ENCODE assay signal across 17 cellular contexts in the genomic region with DNA sequence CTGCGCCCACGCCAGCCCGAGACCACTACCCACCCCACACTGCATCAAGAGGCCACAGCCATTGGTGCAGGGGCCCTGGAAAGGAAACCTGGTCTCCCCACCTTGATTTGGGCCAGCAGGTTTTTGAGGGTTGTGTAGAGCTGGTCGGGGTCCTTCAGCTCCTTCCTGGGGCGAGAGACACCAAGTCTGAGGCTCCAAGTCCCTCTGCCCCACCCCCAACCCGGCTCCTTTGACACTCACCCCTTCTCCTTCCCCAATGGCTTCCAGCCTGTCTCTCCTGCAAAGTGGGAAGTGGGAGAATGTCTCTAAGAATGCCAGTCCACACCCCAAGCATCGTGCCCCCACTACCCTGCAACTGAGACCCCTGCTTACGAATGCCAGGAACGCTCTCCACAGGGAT. TPM values are rescaled to one million over a fixed set of nuclear protein-coding genes. Genes with fewer than 3 reads are reported as not detected.
DNase-seq lines count a peak whose midpoint lies in the region; ATAC-seq, FAIRE-seq and TF ChIP-seq lines count a peak whose summit lies in the region.
"Had no signal": no experiment of that assay in that cellular context is flagged by ENCODE, and none has a peak within 500 bp of the region (broad histone marks: within the 10 kb centered on the region; RNA-seq: fewer than 3 reads in every experiment).

No MANE protein-coding gene starts in this region.

- no peak overlapping the region for H3K4me2 ChIP-seq in HepG2 (ENCODE audit: low read depth, low read length)

- H3K27me3 ChIP-seq in HepG2 (ENCODE audit: control insufficient read depth in 1 of 2, insufficient read depth in 2 of 2, low read length in 2 of 2) = no peaks in the 10 kb centered on the region
- no peaks in the 10 kb centered on the region for H3K27me3 ChIP-seq in right lobe of liver

- no peak for TF ChIP-seq POLR2A in HepG2 (IDR thresholded peaks at IDR 0.05; ENCODE audit: insufficient read depth in 1 of 2, low read depth in 2 of 2, low read length in 2 of 2)
- TF ChIP-seq POLR2A in right lobe of liver (IDR thresholded peaks at IDR 0.05) = no peak

- no peak overlapping the region for H3K9ac ChIP-seq in HepG2 (ENCODE audit: insufficient read depth, low read depth, low read length)

- H3K4me1 ChIP-seq in HepG2 (ENCODE audit: insufficient read depth, low read length) (peaks cover 32% of the 10 kb centered on the region), right lobe of liver (peaks cover 0 to 35% (median 12%) of the 10 kb centered on the region in 4 donors)

- peak overlapping the region; percentile 94 for H3K27ac Mint-ChIP-seq in activated B cell treated with CpG ODN at 0.5 μM for 24 hours
- H3K27ac Mint-ChIP-seq in dendritic cell treated with granulocyte-macrophage colony-stimulating factor and Interleukin-4, amounts not matched to agents 40 ng/mL and 50 ng/mL, for 4 days = peak overlapping the region; percentile 36
- peak overlapping the region; percentile 90 for H3K27ac Mint-ChIP-seq in stimulated activated memory B cell treated with anti-CD40 and anti-IgM and Interleukin-4, amounts not matched to agents 10 μg/mL and 1 μg/mL and 100 μg/mL, for 72 hours

- POLR2A ChIA-PET in HepG2 (lab: Yijun Ruan, JAX) = interaction anchor here (2.0 kb wide), 1 partner anchor 148 kb away, joined by 12 read pairs; a partner anchor contains a TSS
- POLR2A ChIA-PET in activated B cell treated with CpG ODN at 0.5 μM for 24 hours (lab: Charles Lee) = interaction anchor here (0.6 to 6.7 kb wide), 5 partner anchors 90 to 163 kb away, joined by 4 to 46 read pairs (median 13); a partner anchor contains a TSS

- DNase-seq in HepG2 (ENCODE audit: low spot score) (no peak), right lobe of liver (no peak), activated B cell treated with CpG ODN at 0.5 μM for 24 hours (no peak), NCI-H1436 treated with DMSO at 0.1 percent for 48 hours (lab: John Stamatoyannopoulos, UW) (no peak), NCI-H1092 (lab: John Stamatoyannopoulos, UW) (no peak)
- DNase-seq: NCI-H1048; NCI-H1694; NCI-H69; NK-92 treated with Interleukin-12 subunit alpha and Interleukin-12 subunit beta, amount 100 ng/mL, for 24 hours; OCI-M1 had no signal

- no TSS peak for BruUV-seq in HepG2 (replicated peaks; lab: Mats Ljungman, UMichigan)

- TF ChIP-seq RAD21 in HepG2 (CRISPR knock-in tag; IDR thresholded peaks at IDR 0.05) = no peak

- H3K79me2 ChIP-seq in HepG2 (ENCODE audit: insufficient read depth, low read length) = no peaks in the 10 kb centered on the region

- in situ Hi-C loops in HepG2 (cut with HindIII; ENCODE audit: extremely low pct_ligation_motif_present, low pct_unique_long_range_greater_than_20kb) = loop anchor here (5.0 kb wide), 2 partner anchors 87 to 152 kb away; no protein-coding TSS in a partner anchor

- ATAC-seq in HepG2 = no peak
- no peak for ATAC-seq in right lobe of liver
- ATAC-seq in activated B cell treated with CpG ODN at 0.5 μM for 24 hours (ENCODE audit: low read depth) = no peak
- ATAC-seq in stimulated activated memory B cell treated with anti-CD40 and anti-IgM and Interleukin-4, amounts not matched to agents 10 μg/mL and 1 μg/mL and 100 μg/mL, for 72 hours = no peak
- ATAC-seq in activated CD4-positive, CD25-positive, alpha-beta regulatory T cell treated with anti-CD3 and anti-CD28 coated beads, Interleukin-2, amount 50 U/mL, for 24 hours = no peak
- ATAC-seq: HCT116 had no signal

- 100% methylated on average over 6 of the region's 9 CpGs for WGBS in HepG2 (ENCODE audit: low lambda C conversion rate)
- 67% methylated on average over 1 of the region's 9 CpGs for WGBS in right lobe of liver (ENCODE audit: insufficient coverage, low coverage, low lambda C conversion rate, missing lambda C conversion rate)

- H3K4me3 ChIP-seq in HepG2 (replicated peaks in 1 of 3; ENCODE audit: insufficient read depth in 1 of 3, low read depth in 2 of 3, low read length in 3 of 3) = no peak overlapping the region
- H3K4me3 ChIP-seq in right lobe of liver = no peak overlapping the region

- H3K4me1 Mint-ChIP-seq in activated B cell treated with CpG ODN at 0.5 μM for 24 hours = peaks cover 57% of the 10 kb centered on the region
- H3K4me1 Mint-ChIP-seq in dendritic cell treated with granulocyte-macrophage colony-stimulating factor and Interleukin-4, amounts not matched to agents 40 ng/mL and 50 ng/mL, for 4 days (ENCODE audit: low read depth) = peaks cover 61% of the 10 kb centered on the region
- H3K4me1 Mint-ChIP-seq in stimulated activated memory B cell treated with anti-CD40 and anti-IgM and Interleukin-4, amounts not matched to agents 10 μg/mL and 1 μg/mL and 100 μg/mL, for 72 hours = peaks cover 85% of the 10 kb centered on the region

- H3K9me3 ChIP-seq in HepG2 (ENCODE audit: low read length) = no peaks in the 10 kb centered on the region
- H3K9me3 ChIP-seq in right lobe of liver = no peaks in the 10 kb centered on the region

- H3K9me3 Mint-ChIP-seq in activated B cell treated with CpG ODN at 0.5 μM for 24 hours = no peaks in the 10 kb centered on the region
- H3K9me3 Mint-ChIP-seq in dendritic cell treated with granulocyte-macrophage colony-stimulating factor and Interleukin-4, amounts not matched to agents 40 ng/mL and 50 ng/mL, for 4 days = no peaks in the 10 kb centered on the region
- no peaks in the 10 kb centered on the region for H3K9me3 Mint-ChIP-seq in stimulated activated memory B cell treated with anti-CD40 and anti-IgM and Interleukin-4, amounts not matched to agents 10 μg/mL and 1 μg/mL and 100 μg/mL, for 72 hours

- no peak for TF ChIP-seq CTCF in HepG2 (CRISPR knock-in tag; IDR thresholded peaks at IDR 0.05)
- no peak for TF ChIP-seq CTCF in right lobe of liver (IDR thresholded peaks at IDR 0.05)
- TF ChIP-seq CTCF in activated B cell treated with CpG ODN at 0.5 μM for 24 hours (IDR thresholded peaks at IDR 0.05) = no peak

- H3K36me3 Mint-ChIP-seq in activated B cell treated with CpG ODN at 0.5 μM for 24 hours (ENCODE audit: low read depth) = peaks cover 38% of the 10 kb centered on the region
- H3K36me3 Mint-ChIP-seq in dendritic cell treated with granulocyte-macrophage colony-stimulating factor and Interleukin-4, amounts not matched to agents 40 ng/mL and 50 ng/mL, for 4 days (ENCODE audit: low read depth) = peaks cover 78% of the 10 kb centered on the region
- peaks cover 33% of the 10 kb centered on the region for H3K36me3 Mint-ChIP-seq in stimulated activated memory B cell treated with anti-CD40 and anti-IgM and Interleukin-4, amounts not matched to agents 10 μg/mL and 1 μg/mL and 100 μg/mL, for 72 hours

- H3K27me3 Mint-ChIP-seq in activated B cell treated with CpG ODN at 0.5 μM for 24 hours = no peaks in the 10 kb centered on the region
- H3K27me3 Mint-ChIP-seq in dendritic cell treated with granulocyte-macrophage colony-stimulating factor and Interleukin-4, amounts not matched to agents 40 ng/mL and 50 ng/mL, for 4 days = no peaks in the 10 kb centered on the region
- no peaks in the 10 kb centered on the region for H3K27me3 Mint-ChIP-seq in stimulated activated memory B cell treated with anti-CD40 and anti-IgM and Interleukin-4, amounts not matched to agents 10 μg/mL and 1 μg/mL and 100 μg/mL, for 72 hours

- intact Hi-C loops in HepG2 (cut with micrococcal nuclease; ENCODE audit: unreplicated experiment) = no loop called here
- intact Hi-C loops in right lobe of liver (cut with DNase I) = loop anchor here in 1 of 2 donors (5.0 kb wide), 1 partner anchor 152 kb away; no protein-coding TSS in a partner anchor
- intact Hi-C loops in activated B cell treated with CpG ODN at 0.5 μM for 24 hours (cut with micrococcal nuclease) = no loop called here
- intact Hi-C loops in dendritic cell treated with granulocyte-macrophage colony-stimulating factor and Interleukin-4, amounts not matched to agents 40 ng/mL and 50 ng/mL, for 4 days (cut with micrococcal nuclease) = no loop called here

- H3K36me3 ChIP-seq in HepG2 (replicated peaks in 1 of 2; ENCODE audit: control insufficient read depth in 1 of 2, insufficient read depth in 2 of 2, low read length in 2 of 2) (peaks cover 7 to 32% of the 10 kb centered on the region in 2 experiments), right lobe of liver (peaks cover 0 to 12% (median 2%) of the 10 kb centered on the region in 4 donors)

- no peak overlapping the region for H2AFZ ChIP-seq in HepG2 (ENCODE audit: low read length)

- CTCF ChIA-PET in HepG2 (lab: Yijun Ruan, JAX; ENCODE audit: low intra/inter-chr PET ratio, low total read pairs) (interaction anchor here (4.0 kb wide), 1 partner anchor 47 kb away, joined by 76 read pairs; no protein-coding TSS in a partner anchor), activated B cell treated with CpG ODN at 0.5 μM for 24 hours (lab: Charles Lee) (interaction anchor here (0.8 to 10.2 kb wide), 4 partner anchors 13 to 151 kb away, joined by 3 to 110 read pairs (median 40); a partner anchor contains a TSS)

- H3K27ac ChIP-seq in HepG2 (ENCODE audit: extremely low read length, insufficient read depth, low read length) = no peak overlapping the region
- no peak overlapping the region for H3K27ac ChIP-seq in right lobe of liver

- TF ChIP-seq EP300 in HepG2 (IDR thresholded peaks at IDR 0.05; ENCODE audit: low read depth in 2 of 2, low read length in 2 of 2) (no peak), HepG2 (CRISPR knock-in tag; IDR thresholded peaks at IDR 0.05; ENCODE audit: borderline replicate concordance) (no peak)

- H4K20me1 ChIP-seq in HepG2 (ENCODE audit: insufficient read depth, low read length) = no peaks in the 10 kb centered on the region

- FAIRE-seq in HepG2 (lab: Jason Lieb, UNC) = no peak

- no peak overlapping the region for H3K4me3 Mint-ChIP-seq in activated B cell treated with CpG ODN at 0.5 μM for 24 hours
- no peak overlapping the region for H3K4me3 Mint-ChIP-seq in dendritic cell treated with granulocyte-macrophage colony-stimulating factor and Interleukin-4, amounts not matched to agents 40 ng/mL and 50 ng/mL, for 4 days
- no peak overlapping the region for H3K4me3 Mint-ChIP-seq in stimulated activated memory B cell treated with anti-CD40 and anti-IgM and Interleukin-4, amounts not matched to agents 10 μg/mL and 1 μg/mL and 100 μg/mL, for 72 hours

RNA-seq across cellular contexts. Expression of a gene that starts 1.6 kb away (rescaled TPM):
- 3.9 and 6.7 TPM in 2 replicates for total RNA-seq in HepG2 (2016; rRNA removed; fragmentation: Illumina TruSeq; extraction: Trizol)
- 1.6 TPM in 2 replicates for total RNA-seq in HepG2 (2016; cell fraction: cytosol; rRNA removed; fragmentation: Illumina TruSeq; extraction: Trizol; ENCODE audit: low read depth)
- total RNA-seq in HepG2 (2016; cell fraction: insoluble cytoplasmic fraction; rRNA removed; fragmentation: Illumina TruSeq; extraction: Trizol) = 4.7 and 7.5 TPM in 2 replicates
- 2.1 and 3.5 TPM in 2 replicates for total RNA-seq in HepG2 (2016; cell fraction: membrane; rRNA removed; fragmentation: Illumina TruSeq; extraction: Trizol)
- 6.4 and 10.0 TPM in 2 replicates for total RNA-seq in HepG2 (2016; cell fraction: nucleus; rRNA removed; fragmentation: Illumina TruSeq; extraction: Trizol)
- 7.8 and 13.5 TPM in 2 replicates for polyA plus RNA-seq in HepG2 (2011; rRNA removed)
- 5.7 TPM in 2 replicates for polyA plus RNA-seq in HepG2 (2011; cell fraction: cytosol; rRNA removed)
- 29.5 and 34.5 TPM in 2 replicates for polyA plus RNA-seq in HepG2 (2011; cell fraction: nucleus; rRNA removed)
- 4.3 and 5.5 TPM in 2 replicates for polyA plus RNA-seq in HepG2 (2012)
- 0.87 and 1.1 TPM in 2 replicates for polyA plus RNA-seq in HepG2 (2016; cell fraction: cytosol; fragmentation: Illumina TruSeq; extraction: Trizol; ENCODE audit: low read depth)
- 3.0 and 5.2 TPM in 2 replicates for polyA plus RNA-seq in HepG2 (2016; cell fraction: insoluble cytoplasmic fraction; fragmentation: Illumina TruSeq; extraction: Trizol; ENCODE audit: low read depth)
- polyA plus RNA-seq in HepG2 (2016; cell fraction: membrane; fragmentation: Illumina TruSeq; extraction: Trizol; ENCODE audit: low read depth) = 1.7 and 1.9 TPM in 2 replicates
- polyA plus RNA-seq in HepG2 (2016; cell fraction: nucleus; fragmentation: Illumina TruSeq; extraction: Trizol; ENCODE audit: insufficient read depth, low read depth) = 16.3 and 17.6 TPM in 2 replicates
- polyA minus RNA-seq in HepG2 (2011; rRNA and poly(A)+ RNA removed; ENCODE audit: low replicate concordance) = 0.58 and 15.8 TPM in 2 replicates
- 1.7 and 2.0 TPM in 2 replicates for polyA minus RNA-seq in HepG2 (2011; cell fraction: cytosol; rRNA and poly(A)+ RNA removed)
- 6.4 and 9.6 TPM in 2 replicates for polyA minus RNA-seq in HepG2 (2011; cell fraction: nucleus; rRNA and poly(A)+ RNA removed)
- total RNA-seq in right lobe of liver = 10 to 100 TPM in 4 of 6 experiments, 1 to 10 TPM in 2; 9.0 to 27.9 (median 19.6) TPM
- total RNA-seq in activated B cell treated with CpG ODN at 0.5 μM for 24 hours = 21.9 and 22.4 TPM in 2 replicates

RNA-seq across cellular contexts. Expression of a gene that starts 7.0 kb away (rescaled TPM):
- total RNA-seq in HepG2 (2016; rRNA removed; fragmentation: Illumina TruSeq; extraction: Trizol) = 20.2 and 29.1 TPM in 2 replicates
- 4.7 and 4.9 TPM in 2 replicates for total RNA-seq in HepG2 (2016; cell fraction: cytosol; rRNA removed; fragmentation: Illumina TruSeq; extraction: Trizol; ENCODE audit: low read depth)
- total RNA-seq in HepG2 (2016; cell fraction: insoluble cytoplasmic fraction; rRNA removed; fragmentation: Illumina TruSeq; extraction: Trizol) = 16.6 and 30.9 TPM in 2 replicates
- total RNA-seq in HepG2 (2016; cell fraction: membrane; rRNA removed; fragmentation: Illumina TruSeq; extraction: Trizol) = 7.0 and 9.1 TPM in 2 replicates
- 51.9 and 59.6 TPM in 2 replicates for total RNA-seq in HepG2 (2016; cell fraction: nucleus; rRNA removed; fragmentation: Illumina TruSeq; extraction: Trizol)
- 90.4 and 126 TPM in 2 replicates for polyA plus RNA-seq in HepG2 (2011; rRNA removed)
- polyA plus RNA-seq in HepG2 (2011; cell fraction: cytosol; rRNA removed) = 13.5 and 18.5 TPM in 2 replicates
- polyA plus RNA-seq in HepG2 (2011; cell fraction: nucleus; rRNA removed) = 978 and 1,153 TPM in 2 replicates
- polyA plus RNA-seq in HepG2 (2012) = 38.7 and 62.0 TPM in 2 replicates
- polyA plus RNA-seq in HepG2 (2016; cell fraction: cytosol; fragmentation: Illumina TruSeq; extraction: Trizol; ENCODE audit: low read depth) = 3.5 and 4.1 TPM in 2 replicates
- polyA plus RNA-seq in HepG2 (2016; cell fraction: insoluble cytoplasmic fraction; fragmentation: Illumina TruSeq; extraction: Trizol; ENCODE audit: low read depth) = 24.7 and 33.4 TPM in 2 replicates
- polyA plus RNA-seq in HepG2 (2016; cell fraction: membrane; fragmentation: Illumina TruSeq; extraction: Trizol; ENCODE audit: low read depth) = 7.9 and 9.2 TPM in 2 replicates
- polyA plus RNA-seq in HepG2 (2016; cell fraction: nucleus; fragmentation: Illumina TruSeq; extraction: Trizol; ENCODE audit: insufficient read depth, low read depth) = 347 and 353 TPM in 2 replicates
- 33.5 and 71.7 TPM in 2 replicates for polyA minus RNA-seq in HepG2 (2011; rRNA and poly(A)+ RNA removed; ENCODE audit: low replicate concordance)
- 7.8 and 9.6 TPM in 2 replicates for polyA minus RNA-seq in HepG2 (2011; cell fraction: cytosol; rRNA and poly(A)+ RNA removed)
- polyA minus RNA-seq in HepG2 (2011; cell fraction: nucleus; rRNA and poly(A)+ RNA removed) = 54.6 and 61.9 TPM in 2 replicates
- total RNA-seq in right lobe of liver = 10 to 100 TPM; 14.3 to 36.4 (median 21.3) TPM
- 33.4 and 40.1 TPM in 2 replicates for total RNA-seq in activated B cell treated with CpG ODN at 0.5 μM for 24 hours

RNA-seq across cellular contexts. Expression of a gene that starts 8.5 kb away (rescaled TPM):
- 0.13 and 0.24 TPM in 2 replicates for total RNA-seq in HepG2 (2016; rRNA removed; fragmentation: Illumina TruSeq; extraction: Trizol)
- not detected in 2 replicates for total RNA-seq in HepG2 (2016; cell fraction: cytosol; rRNA removed; fragmentation: Illumina TruSeq; extraction: Trizol; ENCODE audit: low read depth)
- total RNA-seq in HepG2 (2016; cell fraction: insoluble cytoplasmic fraction; rRNA removed; fragmentation: Illumina TruSeq; extraction: Trizol) = 0.09 and 0.24 TPM in 2 replicates
- total RNA-seq in HepG2 (2016; cell fraction: membrane; rRNA removed; fragmentation: Illumina TruSeq; extraction: Trizol) = 0.14 and 0.19 TPM in 2 replicates
- 0.25 TPM in 1 of 2 replicates, not detected in the other for total RNA-seq in HepG2 (2016; cell fraction: nucleus; rRNA removed; fragmentation: Illumina TruSeq; extraction: Trizol)
- 0.05 and 0.31 TPM in 2 replicates for polyA plus RNA-seq in HepG2 (2011; rRNA removed)
- polyA plus RNA-seq in HepG2 (2011; cell fraction: cytosol; rRNA removed) = 0.07 and 0.10 TPM in 2 replicates
- polyA plus RNA-seq in HepG2 (2011; cell fraction: nucleus; rRNA removed) = 0.66 and 1.2 TPM in 2 replicates
- 0.28 and 0.44 TPM in 2 replicates for polyA plus RNA-seq in HepG2 (2012)
- not detected in 2 replicates for polyA plus RNA-seq in HepG2 (2016; cell fraction: cytosol; fragmentation: Illumina TruSeq; extraction: Trizol; ENCODE audit: low read depth)
- polyA plus RNA-seq in HepG2 (2016; cell fraction: insoluble cytoplasmic fraction; fragmentation: Illumina TruSeq; extraction: Trizol; ENCODE audit: low read depth) = not detected in 2 replicates
- polyA plus RNA-seq in HepG2 (2016; cell fraction: membrane; fragmentation: Illumina TruSeq; extraction: Trizol; ENCODE audit: low read depth) = 0.09 and 0.14 TPM in 2 replicates
- polyA plus RNA-seq in HepG2 (2016; cell fraction: nucleus; fragmentation: Illumina TruSeq; extraction: Trizol; ENCODE audit: insufficient read depth, low read depth) = 0.55 and 0.56 TPM in 2 replicates
- 0.22 TPM in 1 of 2 replicates, not detected in the other for polyA minus RNA-seq in HepG2 (2011; rRNA and poly(A)+ RNA removed; ENCODE audit: low replicate concordance)
- polyA minus RNA-seq in HepG2 (2011; cell fraction: cytosol; rRNA and poly(A)+ RNA removed) = not detected in 2 replicates
- not detected in 2 replicates for polyA minus RNA-seq in HepG2 (2011; cell fraction: nucleus; rRNA and poly(A)+ RNA removed)
- 1 to 10 TPM in 2 of 6 experiments, under 1 TPM in 4; 0.38 to 1.6 (median 0.85) TPM for total RNA-seq in right lobe of liver
- total RNA-seq in activated B cell treated with CpG ODN at 0.5 μM for 24 hours = not detected in 2 replicates
- total RNA-seq: SK-MEL-5 had no signal
- polyA plus RNA-seq: AG04450, BJ had no signal

RNA-seq across cellular contexts. Expression of a gene that starts 15.8 kb away (rescaled TPM):
- total RNA-seq in HepG2 (2016; rRNA removed; fragmentation: Illumina TruSeq; extraction: Trizol) (2.3 TPM in 2 replicates), right lobe of liver (1 to 10 TPM in 1 of 6 experiments, under 1 TPM in 2, not detected in 3; 0.11 to 1.2 (median 0.11) TPM), activated B cell treated with CpG ODN at 0.5 μM for 24 hours (16.7 and 17.0 TPM in 2 replicates)
- total RNA-seq in HepG2 (2016; cell fraction: cytosol; rRNA removed; fragmentation: Illumina TruSeq; extraction: Trizol; ENCODE audit: low read depth) = 0.40 and 0.71 TPM in 2 replicates
- total RNA-seq in HepG2 (2016; cell fraction: insoluble cytoplasmic fraction; rRNA removed; fragmentation: Illumina TruSeq; extraction: Trizol) = 1.8 and 2.2 TPM in 2 replicates
- 1.9 and 2.0 TPM in 2 replicates for total RNA-seq in HepG2 (2016; cell fraction: membrane; rRNA removed; fragmentation: Illumina TruSeq; extraction: Trizol)
- 0.97 and 1.3 TPM in 2 replicates for total RNA-seq in HepG2 (2016; cell fraction: nucleus; rRNA removed; fragmentation: Illumina TruSeq; extraction: Trizol)
- 5.8 and 6.1 TPM in 2 replicates for polyA plus RNA-seq in HepG2 (2011; rRNA removed)
- 5.6 and 6.2 TPM in 2 replicates for polyA plus RNA-seq in HepG2 (2011; cell fraction: cytosol; rRNA removed)
- polyA plus RNA-seq in HepG2 (2011; cell fraction: nucleus; rRNA removed) = 5.3 and 5.6 TPM in 2 replicates
- 1.7 and 2.5 TPM in 2 replicates for polyA plus RNA-seq in HepG2 (2012)
- 1.2 and 1.3 TPM in 2 replicates for polyA plus RNA-seq in HepG2 (2016; cell fraction: cytosol; fragmentation: Illumina TruSeq; extraction: Trizol; ENCODE audit: low read depth)
- polyA plus RNA-seq in HepG2 (2016; cell fraction: insoluble cytoplasmic fraction; fragmentation: Illumina TruSeq; extraction: Trizol; ENCODE audit: low read depth) = 5.4 TPM in 2 replicates
- polyA plus RNA-seq in HepG2 (2016; cell fraction: membrane; fragmentation: Illumina TruSeq; extraction: Trizol; ENCODE audit: low read depth) = 3.7 and 3.8 TPM in 2 replicates
- 4.1 and 4.5 TPM in 2 replicates for polyA plus RNA-seq in HepG2 (2016; cell fraction: nucleus; fragmentation: Illumina TruSeq; extraction: Trizol; ENCODE audit: insufficient read depth, low read depth)
- 0.35 and 3.6 TPM in 2 replicates for polyA minus RNA-seq in HepG2 (2011; rRNA and poly(A)+ RNA removed; ENCODE audit: low replicate concordance)
- 1.4 and 2.5 TPM in 2 replicates for polyA minus RNA-seq in HepG2 (2011; cell fraction: cytosol; rRNA and poly(A)+ RNA removed)
- polyA minus RNA-seq in HepG2 (2011; cell fraction: nucleus; rRNA and poly(A)+ RNA removed) = 0.52 and 0.99 TPM in 2 replicates
- polyA plus RNA-seq: AG04450, BJ had no signal

RNA-seq across cellular contexts. Expression of a gene that starts 40.7 kb away (rescaled TPM):
- total RNA-seq in HepG2 (2016; rRNA removed; fragmentation: Illumina TruSeq; extraction: Trizol) = 110 and 136 TPM in 2 replicates
- 61.7 and 72.3 TPM in 2 replicates for total RNA-seq in HepG2 (2016; cell fraction: cytosol; rRNA removed; fragmentation: Illumina TruSeq; extraction: Trizol; ENCODE audit: low read depth)
- total RNA-seq in HepG2 (2016; cell fraction: insoluble cytoplasmic fraction; rRNA removed; fragmentation: Illumina TruSeq; extraction: Trizol) = 112 and 128 TPM in 2 replicates
- 97.4 and 130 TPM in 2 replicates for total RNA-seq in HepG2 (2016; cell fraction: membrane; rRNA removed; fragmentation: Illumina TruSeq; extraction: Trizol)
- 58.3 and 58.4 TPM in 2 replicates for total RNA-seq in HepG2 (2016; cell fraction: nucleus; rRNA removed; fragmentation: Illumina TruSeq; extraction: Trizol)
- 123 and 129 TPM in 2 replicates for polyA plus RNA-seq in HepG2 (2011; rRNA removed)
- polyA plus RNA-seq in HepG2 (2011; cell fraction: cytosol; rRNA removed) = 151 and 173 TPM in 2 replicates
- polyA plus RNA-seq in HepG2 (2011; cell fraction: nucleus; rRNA removed) = 63.1 and 63.8 TPM in 2 replicates
- polyA plus RNA-seq in HepG2 (2012) = 88.1 and 94.6 TPM in 2 replicates
- 121 and 161 TPM in 2 replicates for polyA plus RNA-seq in HepG2 (2016; cell fraction: cytosol; fragmentation: Illumina TruSeq; extraction: Trizol; ENCODE audit: low read depth)
- polyA plus RNA-seq in HepG2 (2016; cell fraction: insoluble cytoplasmic fraction; fragmentation: Illumina TruSeq; extraction: Trizol; ENCODE audit: low read depth) = 256 and 287 TPM in 2 replicates
- polyA plus RNA-seq in HepG2 (2016; cell fraction: membrane; fragmentation: Illumina TruSeq; extraction: Trizol; ENCODE audit: low read depth) = 158 and 192 TPM in 2 replicates
- polyA plus RNA-seq in HepG2 (2016; cell fraction: nucleus; fragmentation: Illumina TruSeq; extraction: Trizol; ENCODE audit: insufficient read depth, low read depth) = 155 and 165 TPM in 2 replicates
- polyA minus RNA-seq in HepG2 (2011; rRNA and poly(A)+ RNA removed; ENCODE audit: low replicate concordance) = 69.9 and 105 TPM in 2 replicates
- polyA minus RNA-seq in HepG2 (2011; cell fraction: cytosol; rRNA and poly(A)+ RNA removed) = 30.2 and 31.4 TPM in 2 replicates
- polyA minus RNA-seq in HepG2 (2011; cell fraction: nucleus; rRNA and poly(A)+ RNA removed) = 15.9 and 19.8 TPM in 2 replicates
- total RNA-seq in right lobe of liver = 100 to 1,000 TPM in 1 of 6 experiments, 10 to 100 TPM in 5; 54.0 to 108 (median 65.3) TPM
- total RNA-seq in activated B cell treated with CpG ODN at 0.5 μM for 24 hours = 79.1 and 82.2 TPM in 2 replicates

Comparison
In these comparisons a context has a peak if more than half of its experiments do, and no peak if none do; other contexts are left out.
1. H3K27ac Mint-ChIP-seq: peak in every context shown above with its lines; median percentile 94 in activated B cell treated with CpG ODN at 0.5 μM for 24 hours; 90 in stimulated activated memory B cell treated with anti-CD40 and anti-IgM and Interleukin-4, amounts not matched to agents 10 μg/mL and 1 μg/mL and 100 μg/mL, for 72 hours; 36 in dendritic cell treated with granulocyte-macrophage colony-stimulating factor and Interleukin-4, amounts not matched to agents 40 ng/mL and 50 ng/mL, for 4 days.